ENCODE assay signal across 1 cellular context in genomic region chr22:31489632-31490495, GRCh38.
TF ChIP-seq lines count a peak whose summit lies in the region.

EIF4ENIF1 (minus strand) TSS chr22:31489842; CDS start chr22:31488718, 1,124 bp downstream.

TF ChIP-seq in HepG2, 621 proteins besides CTCF, POLR2A, EP300 and RAD21 (continued from another document):
- TF ChIP-seq ZNF318 (CRISPR knock-in tag; IDR thresholded peaks at IDR 0.05) (0 out of 2 replicates have a peak, but pooled peaks have one; percentile 20), ZNF333 (CRISPR knock-in tag; IDR thresholded peaks at IDR 0.05; ENCODE audit: borderline replicate concordance) (peak; percentile 78; the same call in 1 of the 2 replicates), ZNF451 (CRISPR knock-in tag; IDR thresholded peaks at IDR 0.05) (peak; percentile 93), ZNF292 (CRISPR knock-in tag; IDR thresholded peaks at IDR 0.05; ENCODE audit: borderline replicate concordance, low read depth) (0 out of 2 replicates have a peak, but pooled peaks have one; percentile 10), ZNF547 (CRISPR knock-in tag; IDR thresholded peaks at IDR 0.05) (peak; percentile 89; the same call in 1 of the 2 replicates), KAT7 (CRISPR knock-in tag; IDR thresholded peaks at IDR 0.05; ENCODE audit: borderline replicate concordance) (no peak; the same call in none of the 2 replicates), ATAD3A (CRISPR knock-in tag; IDR thresholded peaks at IDR 0.05) (no peak), HNRNPH1 (optimal IDR thresholded peaks at IDR 0.05; ENCODE audit: low read depth, low read length) (peak; percentile 24), NR2C2 (CRISPR knock-in tag; IDR thresholded peaks at IDR 0.05; ENCODE audit: borderline replicate concordance) (peak; percentile 78), ZNF878 (CRISPR knock-in tag; IDR thresholded peaks at IDR 0.05) (no peak), TFDP2 (CRISPR knock-in tag; IDR thresholded peaks at IDR 0.05) (peak; percentile 88), MBNL3 (CRISPR knock-in tag; conservative IDR thresholded peaks at IDR 0.05) (no peak), ZNF768 (CRISPR knock-in tag; IDR thresholded peaks at IDR 0.05) (peak; percentile 75), KLF12 (CRISPR knock-in tag; IDR thresholded peaks at IDR 0.05; ENCODE audit: borderline replicate concordance) (no peak), NR1H2 (CRISPR knock-in tag; IDR thresholded peaks at IDR 0.05; ENCODE audit: borderline replicate concordance, low read depth) (no peak), CBFB (CRISPR knock-in tag; IDR thresholded peaks at IDR 0.05) (peak; percentile 85), ZFP1 (CRISPR knock-in tag; IDR thresholded peaks at IDR 0.05) (no peak), FOXC1 (CRISPR knock-in tag; IDR thresholded peaks at IDR 0.05; ENCODE audit: borderline replicate concordance) (no peak), THAP8 (CRISPR knock-in tag; IDR thresholded peaks at IDR 0.05; ENCODE audit: borderline replicate concordance) (no peak)
- TF ChIP-seq, protein P1, sequence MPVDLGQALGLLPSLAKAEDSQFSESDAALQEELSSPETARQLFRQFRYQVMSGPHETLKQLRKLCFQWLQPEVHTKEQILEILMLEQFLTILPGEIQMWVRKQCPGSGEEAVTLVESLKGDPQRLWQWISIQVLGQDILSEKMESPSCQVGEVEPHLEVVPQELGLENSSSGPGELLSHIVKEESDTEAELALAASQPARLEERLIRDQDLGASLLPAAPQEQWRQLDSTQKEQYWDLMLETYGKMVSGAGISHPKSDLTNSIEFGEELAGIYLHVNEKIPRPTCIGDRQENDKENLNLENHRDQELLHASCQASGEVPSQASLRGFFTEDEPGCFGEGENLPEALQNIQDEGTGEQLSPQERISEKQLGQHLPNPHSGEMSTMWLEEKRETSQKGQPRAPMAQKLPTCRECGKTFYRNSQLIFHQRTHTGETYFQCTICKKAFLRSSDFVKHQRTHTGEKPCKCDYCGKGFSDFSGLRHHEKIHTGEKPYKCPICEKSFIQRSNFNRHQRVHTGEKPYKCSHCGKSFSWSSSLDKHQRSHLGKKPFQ (CRISPR knock-in tag; IDR thresholded peaks at IDR 0.05; ENCODE audit: insufficient replicate concordance) = peak; percentile 59
TF ChIP-seq in HepG2: peak in this region for 214.
